1 cellular context compared by ENCODE assay signal in genomic region chr17:59365383-59365981, GRCh38.
TF ChIP-seq lines count a peak whose summit lies in the region.

No MANE protein-coding gene starts in this region.

TF ChIP-seq in HepG2, 621 proteins besides CTCF, POLR2A, EP300 and RAD21 (continued from another document):
- TF ChIP-seq, protein P1, sequence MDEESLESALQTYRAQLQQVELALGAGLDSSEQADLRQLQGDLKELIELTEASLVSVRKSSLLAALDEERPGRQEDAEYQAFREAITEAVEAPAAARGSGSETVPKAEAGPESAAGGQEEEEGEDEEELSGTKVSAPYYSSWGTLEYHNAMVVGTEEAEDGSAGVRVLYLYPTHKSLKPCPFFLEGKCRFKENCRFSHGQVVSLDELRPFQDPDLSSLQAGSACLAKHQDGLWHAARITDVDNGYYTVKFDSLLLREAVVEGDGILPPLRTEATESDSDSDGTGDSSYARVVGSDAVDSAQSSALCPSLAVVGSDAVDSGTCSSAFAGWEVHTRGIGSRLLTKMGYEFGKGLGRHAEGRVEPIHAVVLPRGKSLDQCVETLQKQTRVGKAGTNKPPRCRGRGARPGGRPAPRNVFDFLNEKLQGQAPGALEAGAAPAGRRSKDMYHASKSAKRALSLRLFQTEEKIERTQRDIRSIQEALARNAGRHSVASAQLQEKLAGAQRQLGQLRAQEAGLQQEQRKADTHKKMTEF (CRISPR knock-in tag; IDR thresholded peaks at IDR 0.05) = no peak
- TF ChIP-seq ZNF350 (CRISPR knock-in tag; IDR thresholded peaks at IDR 0.05; ENCODE audit: borderline replicate concordance, low read depth) (0 out of 2 replicates have a peak, but pooled peaks have one; percentile 20), ZNF546 (CRISPR knock-in tag; conservative IDR thresholded peaks at IDR 0.05) (0 out of 2 replicates have a peak, but pooled peaks have one; percentile 0), SYNCRIP (IDR thresholded peaks at IDR 0.05; ENCODE audit: insufficient read depth, low read depth, low read length) (no peak), ZNF136 (CRISPR knock-in tag; IDR thresholded peaks at IDR 0.05; ENCODE audit: low read depth) (no peak), ZNF761 (CRISPR knock-in tag; conservative IDR thresholded peaks at IDR 0.05) (no peak), CREBL2 (CRISPR knock-in tag; IDR thresholded peaks at IDR 0.05; ENCODE audit: borderline replicate concordance) (no peak), ZNF619 (CRISPR knock-in tag; IDR thresholded peaks at IDR 0.05) (peak; percentile 11; the same call in 1 of the 2 replicates), FLYWCH1 (CRISPR knock-in tag; IDR thresholded peaks at IDR 0.05) (no peak), MXD1 (CRISPR knock-in tag; IDR thresholded peaks at IDR 0.05) (no peak), FOXP1 (IDR thresholded peaks at IDR 0.05) (no peak), FOXP1 (CRISPR knock-in tag; IDR thresholded peaks at IDR 0.05) (peak; percentile 21; the same call in 1 of the 2 replicates), SATB2 (CRISPR knock-in tag; IDR thresholded peaks at IDR 0.05) (no peak), ELF4 (CRISPR knock-in tag; IDR thresholded peaks at IDR 0.05; ENCODE audit: borderline replicate concordance) (no peak), ZNF776 (CRISPR knock-in tag; IDR thresholded peaks at IDR 0.05) (no peak)
- TF ChIP-seq, protein P2, sequence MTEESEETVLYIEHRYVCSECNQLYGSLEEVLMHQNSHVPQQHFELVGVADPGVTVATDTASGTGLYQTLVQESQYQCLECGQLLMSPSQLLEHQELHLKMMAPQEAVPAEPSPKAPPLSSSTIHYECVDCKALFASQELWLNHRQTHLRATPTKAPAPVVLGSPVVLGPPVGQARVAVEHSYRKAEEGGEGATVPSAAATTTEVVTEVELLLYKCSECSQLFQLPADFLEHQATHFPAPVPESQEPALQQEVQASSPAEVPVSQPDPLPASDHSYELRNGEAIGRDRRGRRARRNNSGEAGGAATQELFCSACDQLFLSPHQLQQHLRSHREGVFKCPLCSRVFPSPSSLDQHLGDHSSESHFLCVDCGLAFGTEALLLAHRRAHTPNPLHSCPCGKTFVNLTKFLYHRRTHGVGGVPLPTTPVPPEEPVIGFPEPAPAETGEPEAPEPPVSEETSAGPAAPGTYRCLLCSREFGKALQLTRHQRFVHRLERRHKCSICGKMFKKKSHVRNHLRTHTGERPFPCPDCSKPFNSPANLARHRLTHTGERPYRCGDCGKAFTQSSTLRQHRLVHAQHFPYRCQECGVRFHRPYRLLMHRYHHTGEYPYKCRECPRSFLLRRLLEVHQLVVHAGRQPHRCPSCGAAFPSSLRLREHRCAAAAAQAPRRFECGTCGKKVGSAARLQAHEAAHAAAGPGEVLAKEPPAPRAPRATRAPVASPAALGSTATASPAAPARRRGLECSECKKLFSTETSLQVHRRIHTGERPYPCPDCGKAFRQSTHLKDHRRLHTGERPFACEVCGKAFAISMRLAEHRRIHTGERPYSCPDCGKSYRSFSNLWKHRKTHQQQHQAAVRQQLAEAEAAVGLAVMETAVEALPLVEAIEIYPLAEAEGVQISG (CRISPR knock-in tag; IDR thresholded peaks at IDR 0.05) = no peak
- TF ChIP-seq, protein P3, sequence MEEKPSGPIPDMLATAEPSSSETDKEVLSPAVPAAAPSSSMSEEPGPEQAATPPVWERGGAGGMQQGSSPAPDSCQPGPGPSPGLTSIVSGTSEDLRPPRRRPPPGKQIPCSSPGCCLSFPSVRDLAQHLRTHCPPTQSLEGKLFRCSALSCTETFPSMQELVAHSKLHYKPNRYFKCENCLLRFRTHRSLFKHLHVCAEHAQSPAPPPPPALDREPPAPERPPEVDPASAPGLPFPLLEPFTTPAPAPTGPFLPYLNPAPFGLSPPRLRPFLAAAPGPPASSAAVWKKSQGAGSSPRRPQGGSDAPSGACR (CRISPR knock-in tag; IDR thresholded peaks at IDR 0.05) = no peak
- TF ChIP-seq, protein P4, sequence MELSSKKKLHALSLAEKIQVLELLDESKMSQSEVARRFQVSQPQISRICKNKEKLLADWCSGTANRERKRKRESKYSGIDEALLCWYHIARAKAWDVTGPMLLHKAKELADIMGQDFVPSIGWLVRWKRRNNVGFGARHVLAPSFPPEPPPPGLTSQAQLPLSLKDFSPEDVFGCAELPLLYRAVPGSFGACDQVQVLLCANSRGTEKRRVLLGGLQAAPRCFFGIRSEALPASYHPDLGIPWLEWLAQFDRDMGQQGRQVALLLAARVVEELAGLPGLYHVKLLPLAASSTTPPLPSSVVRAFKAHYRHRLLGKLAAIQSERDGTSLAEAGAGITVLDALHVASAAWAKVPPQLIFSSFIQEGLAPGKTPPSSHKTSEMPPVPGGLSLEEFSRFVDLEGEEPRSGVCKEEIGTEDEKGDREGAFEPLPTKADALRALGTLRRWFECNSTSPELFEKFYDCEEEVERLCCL (CRISPR knock-in tag; IDR thresholded peaks at IDR 0.05; ENCODE audit: borderline replicate concordance) = no peak
